In genomic region chr20:35279533-35280174, GRCh38 we compare ENCODE assay signal across 16 cellular contexts. TPM values are rescaled to one million over a fixed set of nuclear protein-coding genes. Genes with fewer than 3 reads are reported as not detected.
A peak's percentile ranks its signal among the peaks of the same experiment; 100 is the strongest.
DNase-seq lines count a peak whose midpoint lies in the region; ATAC-seq, FAIRE-seq and TF ChIP-seq lines count a peak whose summit lies in the region.
"Had no signal": no experiment of that assay in that cellular context is flagged by ENCODE, and none has a peak within 500 bp of the region (broad histone marks: within the 10 kb centered on the region; RNA-seq: fewer than 3 reads in every experiment).

No MANE protein-coding gene starts in this region.

- H4K20me1 ChIP-seq in HepG2 (ENCODE audit: insufficient read depth, low read length) = peaks cover 33% of the 10 kb centered on the region
- no peaks in the 10 kb centered on the region for H4K20me1 ChIP-seq in GM23248 (ENCODE audit: insufficient read depth)

- POLR2A ChIA-PET in HepG2 (lab: Yijun Ruan, JAX) = interaction anchor here (0.8 to 2.1 kb wide), 8 partner anchors 9 to 188 kb away, joined by 3 to 10 read pairs (median 4); partner anchors contain the start of gene FAM83C

- H3K27me3 ChIP-seq in HepG2 (ENCODE audit: control insufficient read depth in 1 of 2, insufficient read depth in 2 of 2, low read length in 2 of 2) (no peaks in the 10 kb centered on the region; a peak in 1 of 5 replicates), right lobe of liver (no peaks in the 10 kb centered on the region), GM23248 (replicated peaks; ENCODE audit: insufficient read depth) (no peaks in the 10 kb centered on the region), right cardiac atrium (ENCODE audit: control insufficient read depth, insufficient read depth) (no peaks in the 10 kb centered on the region)
- H3K27me3 ChIP-seq: BE2C had no signal

- no TSS peak for BruUV-seq in HepG2 (replicated peaks; lab: Mats Ljungman, UMichigan)

- H3K4me2 ChIP-seq in HepG2 (ENCODE audit: low read depth, low read length) (no peak overlapping the region), GM23248 (ENCODE audit: unreplicated experiment) (no peak overlapping the region)

- H3K27ac ChIP-seq in HepG2 (ENCODE audit: extremely low read length, insufficient read depth, low read length) (no peak overlapping the region), right lobe of liver (no peak overlapping the region), GM23248 (no peak overlapping the region), right cardiac atrium (ENCODE audit: low read length) (no peak overlapping the region), caudate nucleus (ENCODE audit: low read depth, low read length) (no peak overlapping the region)

- H3K9me3 Mint-ChIP-seq in activated T-helper 2 cell treated with anti-CD3 and anti-CD28 coated beads, Interferon-gamma antibody, Interleukin-2, Interleukin-4, amounts not matched to agents 10 μg/mL and 5 μg/mL and 100 μg/mL, durations not matched to agents 14 hours and 24 hours and 36 hours = no peaks in the 10 kb centered on the region
- H3K9me3 Mint-ChIP-seq in immature natural killer cell = no peaks in the 10 kb centered on the region
- no peaks in the 10 kb centered on the region for H3K9me3 Mint-ChIP-seq in type B pancreatic cell

- H3K4me1 ChIP-seq in HepG2 (ENCODE audit: insufficient read depth, low read length) (peaks cover 42% of the 10 kb centered on the region), right lobe of liver (peaks cover 0 to 25% (median 8%) of the 10 kb centered on the region in 4 donors), GM23248 (ENCODE audit: insufficient read depth) (peaks cover 10% of the 10 kb centered on the region; the same call in 1 of the 2 replicates), right cardiac atrium (ENCODE audit: control insufficient read depth, insufficient read depth, low read length) (peaks cover 2% of the 10 kb centered on the region)
- H3K4me1 ChIP-seq: BE2C had no signal

- TF ChIP-seq EP300 in HepG2 (IDR thresholded peaks at IDR 0.05; ENCODE audit: low read depth in 2 of 2, low read length in 2 of 2) (no peak), HepG2 (CRISPR knock-in tag; IDR thresholded peaks at IDR 0.05; ENCODE audit: borderline replicate concordance) (no peak)

- H3K27me3 Mint-ChIP-seq in activated T-helper 2 cell treated with anti-CD3 and anti-CD28 coated beads, Interferon-gamma antibody, Interleukin-2, Interleukin-4, amounts not matched to agents 10 μg/mL and 5 μg/mL and 100 μg/mL, durations not matched to agents 14 hours and 24 hours and 36 hours (ENCODE audit: low read depth) = no peaks in the 10 kb centered on the region
- H3K27me3 Mint-ChIP-seq in immature natural killer cell (ENCODE audit: low read depth in 3 of 3) (peaks cover 0 to 7% (median 3%) of the 10 kb centered on the region in 3 donors), type B pancreatic cell (no peaks in the 10 kb centered on the region)

- H3K9me2 ChIP-seq in GM23248 (ENCODE audit: insufficient read depth) = no peaks in the 10 kb centered on the region

- H2AFZ ChIP-seq in HepG2 (ENCODE audit: low read length) (no peak overlapping the region), GM23248 (no peak overlapping the region)

- intact Hi-C loops in HepG2 (cut with micrococcal nuclease; ENCODE audit: unreplicated experiment) = no loop called here
- intact Hi-C loops in right lobe of liver (cut with DNase I) = loop anchor here in 1 of 2 donors (10.0 kb wide), 2 partner anchors 65 to 135 kb away; partner anchors contain the start of gene EDEM2
- intact Hi-C loops in activated T-helper 2 cell treated with anti-CD3 and anti-CD28 coated beads, Interferon-gamma antibody, Interleukin-2, Interleukin-4, amounts not matched to agents 10 μg/mL and 5 μg/mL and 100 μg/mL, durations not matched to agents 14 hours and 24 hours and 36 hours (cut with micrococcal nuclease) = no loop called here
- intact Hi-C loops in right cardiac atrium (cut with DNase I) = loop anchor here in 1 of 4 donors (10.0 kb wide), 1 partner anchor 435 kb away; no protein-coding TSS in a partner anchor

- peaks cover 38% of the 10 kb centered on the region for H3F3A ChIP-seq in GM23248 (ENCODE audit: insufficient read depth)

- CTCF ChIA-PET in HepG2 (lab: Yijun Ruan, JAX; ENCODE audit: low intra/inter-chr PET ratio, low total read pairs) = no interaction called here

- H3K4me3 ChIP-seq in HepG2 (replicated peaks in 1 of 3; ENCODE audit: insufficient read depth in 1 of 3, low read depth in 2 of 3, low read length in 3 of 3) (no peak overlapping the region), right lobe of liver (no peak overlapping the region), GM23248 (no peak overlapping the region), right cardiac atrium (ENCODE audit: low read length) (no peak overlapping the region)

- H3K27ac Mint-ChIP-seq in activated T-helper 2 cell treated with anti-CD3 and anti-CD28 coated beads, Interferon-gamma antibody, Interleukin-2, Interleukin-4, amounts not matched to agents 10 μg/mL and 5 μg/mL and 100 μg/mL, durations not matched to agents 14 hours and 24 hours and 36 hours = peak overlapping the region; percentile 10
- H3K27ac Mint-ChIP-seq in immature natural killer cell = peak overlapping the region; percentile 89 to 97 (median 90)
- H3K27ac Mint-ChIP-seq in type B pancreatic cell = peak overlapping the region; percentile 97

- TF ChIP-seq POLR2A in HepG2 (IDR thresholded peaks at IDR 0.05; ENCODE audit: insufficient read depth in 1 of 2, low read depth in 2 of 2, low read length in 2 of 2) (peak in 1 of 2 experiments; percentile 56; a peak in 1 of 4 replicates), right lobe of liver (IDR thresholded peaks at IDR 0.05) (no peak)

- no peak for TF ChIP-seq RAD21 in HepG2 (CRISPR knock-in tag; IDR thresholded peaks at IDR 0.05)

- H3K79me2 ChIP-seq in HepG2 (ENCODE audit: insufficient read depth, low read length) (peaks cover 38% of the 10 kb centered on the region), GM23248 (ENCODE audit: insufficient read depth) (peaks cover 71% of the 10 kb centered on the region)

- ATAC-seq in HepG2 (no peak), right lobe of liver (no peak), right cardiac atrium (no peak)

- TF ChIP-seq CTCF in HepG2 (CRISPR knock-in tag; IDR thresholded peaks at IDR 0.05) (no peak), right lobe of liver (IDR thresholded peaks at IDR 0.05) (no peak), type B pancreatic cell (conservative IDR thresholded peaks at IDR 0.05) (no peak)

- DNase-seq in HepG2 (ENCODE audit: low spot score) (no peak), right lobe of liver (no peak), immature natural killer cell (no peak), type B pancreatic cell (ENCODE audit: extremely low spot score, unreplicated experiment) (no peak), GM23248 (no peak), right cardiac atrium (no peak), caudate nucleus (lab: John Stamatoyannopoulos, UW) (no peak)
- no peak for DNase-seq in activated T-helper 2 cell treated with anti-CD3 and anti-CD28 coated beads, Interferon-gamma antibody, Interleukin-2, Interleukin-4, amounts not matched to agents 10 μg/mL and 5 μg/mL and 100 μg/mL, durations not matched to agents 14 hours and 24 hours and 36 hours (ENCODE audit: low spot score)
- DNase-seq: BE2C; stimulated activated CD4-positive, alpha-beta T cell treated with anti-CD3 and anti-CD28 coated beads, Interleukin-2, amount 100 ng/mL, for 48 hours; stimulated activated naive CD4-positive, alpha-beta T cell had no signal

- H3K4me3 Mint-ChIP-seq in activated T-helper 2 cell treated with anti-CD3 and anti-CD28 coated beads, Interferon-gamma antibody, Interleukin-2, Interleukin-4, amounts not matched to agents 10 μg/mL and 5 μg/mL and 100 μg/mL, durations not matched to agents 14 hours and 24 hours and 36 hours (ENCODE audit: low read depth) = no peak overlapping the region
- H3K4me3 Mint-ChIP-seq in immature natural killer cell (peak overlapping the region in 1 of 5 donors; percentile 18), type B pancreatic cell (peak overlapping the region; percentile 78)

- in situ Hi-C loops in HepG2 (cut with HindIII; ENCODE audit: extremely low pct_ligation_motif_present, low pct_unique_long_range_greater_than_20kb) = no loop called here
- in situ Hi-C loops in GM23248 (cut with MboI) = no loop called here

- peaks cover 57% of the 10 kb centered on the region for H3K36me3 Mint-ChIP-seq in activated T-helper 2 cell treated with anti-CD3 and anti-CD28 coated beads, Interferon-gamma antibody, Interleukin-2, Interleukin-4, amounts not matched to agents 10 μg/mL and 5 μg/mL and 100 μg/mL, durations not matched to agents 14 hours and 24 hours and 36 hours (ENCODE audit: low read depth)
- peaks cover 7 to 26% (median 15%) of the 10 kb centered on the region in 3 donors for H3K36me3 Mint-ChIP-seq in immature natural killer cell
- H3K36me3 Mint-ChIP-seq in type B pancreatic cell = peaks cover 25% of the 10 kb centered on the region

- H3K9me3 ChIP-seq in HepG2 (ENCODE audit: low read length) (no peaks in the 10 kb centered on the region), right lobe of liver (no peaks in the 10 kb centered on the region), GM23248 (ENCODE audit: low read depth) (no peaks in the 10 kb centered on the region), right cardiac atrium (ENCODE audit: control insufficient read depth, low read length) (no peaks in the 10 kb centered on the region)
- H3K9me3 ChIP-seq: BE2C had no signal

- H3K9ac ChIP-seq in HepG2 (ENCODE audit: insufficient read depth, low read depth, low read length) (no peak overlapping the region), GM23248 (no peak overlapping the region)

- H3K36me3 ChIP-seq in HepG2 (replicated peaks in 1 of 2; ENCODE audit: control insufficient read depth in 1 of 2, insufficient read depth in 2 of 2, low read length in 2 of 2) (peaks cover 30 to 54% of the 10 kb centered on the region in 2 experiments), right lobe of liver (peaks cover 0 to 38% (median 12%) of the 10 kb centered on the region in 4 donors), GM23248 (ENCODE audit: low read depth) (peaks cover 9% of the 10 kb centered on the region; the same call in 1 of the 2 replicates)

- H3K4me1 Mint-ChIP-seq in activated T-helper 2 cell treated with anti-CD3 and anti-CD28 coated beads, Interferon-gamma antibody, Interleukin-2, Interleukin-4, amounts not matched to agents 10 μg/mL and 5 μg/mL and 100 μg/mL, durations not matched to agents 14 hours and 24 hours and 36 hours (ENCODE audit: low read depth) = peaks cover 14% of the 10 kb centered on the region
- H3K4me1 Mint-ChIP-seq in immature natural killer cell (peaks cover 37 to 40% of the 10 kb centered on the region in 2 donors), type B pancreatic cell (ENCODE audit: unreplicated experiment) (peaks cover 5% of the 10 kb centered on the region)

- 95% methylated on average over 7 of the region's 7 CpGs for WGBS in HepG2 (ENCODE audit: low lambda C conversion rate)
- 80% methylated on average over 2 of the region's 7 CpGs for WGBS in right lobe of liver (ENCODE audit: insufficient coverage, low coverage, low lambda C conversion rate, missing lambda C conversion rate)
- WGBS in GM23248 (ENCODE audit: low coverage in 1 of 2, low lambda C conversion rate in 2 of 2, missing lambda C conversion rate in 2 of 2), 2 experiments = 96 to 97% methylated on average over 7 of the region's 7 CpGs
- 90% methylated on average over 7 of the region's 7 CpGs for WGBS in right cardiac atrium

- no peak for FAIRE-seq in HepG2 (lab: Jason Lieb, UNC)
- FAIRE-seq: GM18507 had no signal

RNA-seq across cellular contexts. Expression of gene MMP24OS, which starts 1.7 kb away (rescaled TPM):
- total RNA-seq in HepG2 (2016; rRNA removed; fragmentation: Illumina TruSeq; extraction: Trizol) = 3.1 and 8.5 TPM in 2 replicates
- 0.61 and 0.79 TPM in 2 replicates for total RNA-seq in HepG2 (2016; cell fraction: cytosol; rRNA removed; fragmentation: Illumina TruSeq; extraction: Trizol; ENCODE audit: low read depth)
- 3.4 and 8.7 TPM in 2 replicates for total RNA-seq in HepG2 (2016; cell fraction: insoluble cytoplasmic fraction; rRNA removed; fragmentation: Illumina TruSeq; extraction: Trizol)
- total RNA-seq in HepG2 (2016; cell fraction: membrane; rRNA removed; fragmentation: Illumina TruSeq; extraction: Trizol) = 2.1 TPM in 2 replicates
- 8.9 and 10.6 TPM in 2 replicates for total RNA-seq in HepG2 (2016; cell fraction: nucleus; rRNA removed; fragmentation: Illumina TruSeq; extraction: Trizol)
- 6.0 and 7.1 TPM in 2 replicates for polyA plus RNA-seq in HepG2 (2011; rRNA removed)
- polyA plus RNA-seq in HepG2 (2011; cell fraction: cytosol; rRNA removed) = 2.1 and 2.8 TPM in 2 replicates
- 43.8 and 55.2 TPM in 2 replicates for polyA plus RNA-seq in HepG2 (2011; cell fraction: nucleus; rRNA removed)
- polyA plus RNA-seq in HepG2 (2012) = 5.9 and 6.4 TPM in 2 replicates
- 1.8 TPM in 2 replicates for polyA plus RNA-seq in HepG2 (2016; cell fraction: cytosol; fragmentation: Illumina TruSeq; extraction: Trizol; ENCODE audit: low read depth)
- polyA plus RNA-seq in HepG2 (2016; cell fraction: insoluble cytoplasmic fraction; fragmentation: Illumina TruSeq; extraction: Trizol; ENCODE audit: low read depth) = 4.7 and 7.1 TPM in 2 replicates
- polyA plus RNA-seq in HepG2 (2016; cell fraction: membrane; fragmentation: Illumina TruSeq; extraction: Trizol; ENCODE audit: low read depth) = 2.9 and 3.2 TPM in 2 replicates
- polyA plus RNA-seq in HepG2 (2016; cell fraction: nucleus; fragmentation: Illumina TruSeq; extraction: Trizol; ENCODE audit: insufficient read depth, low read depth) = 29.1 and 31.1 TPM in 2 replicates
- 18.5 and 23.2 TPM in 2 replicates for polyA minus RNA-seq in HepG2 (2011; rRNA and poly(A)+ RNA removed; ENCODE audit: low replicate concordance)
- polyA minus RNA-seq in HepG2 (2011; cell fraction: cytosol; rRNA and poly(A)+ RNA removed) = 1.8 and 3.0 TPM in 2 replicates
- 33.9 and 46.0 TPM in 2 replicates for polyA minus RNA-seq in HepG2 (2011; cell fraction: nucleus; rRNA and poly(A)+ RNA removed)
- total RNA-seq in right lobe of liver = 10 to 100 TPM; 13.3 to 40.7 (median 23.5) TPM
- 31.4 and 33.0 TPM in 2 replicates for total RNA-seq in activated T-helper 2 cell treated with anti-CD3 and anti-CD28 coated beads, Interferon-gamma antibody, Interleukin-2, Interleukin-4, amounts not matched to agents 10 μg/mL and 5 μg/mL and 100 μg/mL, durations not matched to agents 14 hours and 24 hours and 36 hours
- polyA plus RNA-seq in immature natural killer cell = 10 to 100 TPM in 2 of 3 donors, 1 to 10 TPM in 1; 5.1 to 22.2 (median 17.7) TPM
- 63.1 and 77.1 TPM in 2 replicates for total RNA-seq in type B pancreatic cell (ENCODE audit: low replicate concordance)
- 26.8 and 30.0 TPM in 2 replicates for total RNA-seq in GM23248 (2014; rRNA removed; shearing (Covaris generic))
- polyA plus RNA-seq in GM23248 (2016; fragmentation: Nextera tagmentation; extraction: Ambion mirVana) = 81.7 and 85.3 TPM in 2 replicates
- total RNA-seq in right cardiac atrium = 10 to 100 TPM; 45.1 to 65.0 (median 48.6) TPM
- polyA plus RNA-seq in right cardiac atrium = 47.1 TPM

RNA-seq across cellular contexts. Expression of gene EIF6, which starts 4.9 kb away (rescaled TPM):
- total RNA-seq in HepG2 (2016; rRNA removed; fragmentation: Illumina TruSeq; extraction: Trizol) (462 and 603 TPM in 2 replicates), right lobe of liver (100 to 1,000 TPM in 2 of 6 experiments, 10 to 100 TPM in 4; 73.6 to 131 (median 83.3) TPM), type B pancreatic cell (ENCODE audit: low replicate concordance) (124 and 185 TPM in 2 replicates), right cardiac atrium (10 to 100 TPM; 36.2 to 57.3 (median 41.4) TPM)
- total RNA-seq in HepG2 (2016; cell fraction: cytosol; rRNA removed; fragmentation: Illumina TruSeq; extraction: Trizol; ENCODE audit: low read depth) = 227 and 243 TPM in 2 replicates
- 467 and 649 TPM in 2 replicates for total RNA-seq in HepG2 (2016; cell fraction: insoluble cytoplasmic fraction; rRNA removed; fragmentation: Illumina TruSeq; extraction: Trizol)
- total RNA-seq in HepG2 (2016; cell fraction: membrane; rRNA removed; fragmentation: Illumina TruSeq; extraction: Trizol) = 251 and 271 TPM in 2 replicates
- 204 TPM in 2 replicates for total RNA-seq in HepG2 (2016; cell fraction: nucleus; rRNA removed; fragmentation: Illumina TruSeq; extraction: Trizol)
- polyA plus RNA-seq in HepG2 (2011; rRNA removed) (466 and 470 TPM in 2 replicates), immature natural killer cell (100 to 1,000 TPM; 236 to 379 (median 249) TPM), GM23248 (2016; fragmentation: Nextera tagmentation; extraction: Ambion mirVana) (245 and 247 TPM in 2 replicates), right cardiac atrium (37.7 TPM)
- polyA plus RNA-seq in HepG2 (2011; cell fraction: cytosol; rRNA removed) = 383 and 550 TPM in 2 replicates
- 838 and 950 TPM in 2 replicates for polyA plus RNA-seq in HepG2 (2011; cell fraction: nucleus; rRNA removed)
- 248 and 315 TPM in 2 replicates for polyA plus RNA-seq in HepG2 (2012)
- polyA plus RNA-seq in HepG2 (2016; cell fraction: cytosol; fragmentation: Illumina TruSeq; extraction: Trizol; ENCODE audit: low read depth) = 237 and 250 TPM in 2 replicates
- 587 and 631 TPM in 2 replicates for polyA plus RNA-seq in HepG2 (2016; cell fraction: insoluble cytoplasmic fraction; fragmentation: Illumina TruSeq; extraction: Trizol; ENCODE audit: low read depth)
- polyA plus RNA-seq in HepG2 (2016; cell fraction: membrane; fragmentation: Illumina TruSeq; extraction: Trizol; ENCODE audit: low read depth) = 232 and 240 TPM in 2 replicates
- 358 and 379 TPM in 2 replicates for polyA plus RNA-seq in HepG2 (2016; cell fraction: nucleus; fragmentation: Illumina TruSeq; extraction: Trizol; ENCODE audit: insufficient read depth, low read depth)
- polyA minus RNA-seq in HepG2 (2011; rRNA and poly(A)+ RNA removed; ENCODE audit: low replicate concordance) = 350 and 575 TPM in 2 replicates
- polyA minus RNA-seq in HepG2 (2011; cell fraction: cytosol; rRNA and poly(A)+ RNA removed) = 144 and 146 TPM in 2 replicates
- 94.9 and 106 TPM in 2 replicates for polyA minus RNA-seq in HepG2 (2011; cell fraction: nucleus; rRNA and poly(A)+ RNA removed)
- total RNA-seq in activated T-helper 2 cell treated with anti-CD3 and anti-CD28 coated beads, Interferon-gamma antibody, Interleukin-2, Interleukin-4, amounts not matched to agents 10 μg/mL and 5 μg/mL and 100 μg/mL, durations not matched to agents 14 hours and 24 hours and 36 hours = 179 and 183 TPM in 2 replicates
- total RNA-seq in GM23248 (2014; rRNA removed; shearing (Covaris generic)) = 166 and 183 TPM in 2 replicates

RNA-seq across cellular contexts. Expression of gene FAM83C, which starts 12.6 kb away (rescaled TPM):
- total RNA-seq in HepG2 (2016; rRNA removed; fragmentation: Illumina TruSeq; extraction: Trizol) (0.07 TPM in 1 of 2 replicates, not detected in the other), right lobe of liver (not detected), type B pancreatic cell (ENCODE audit: low replicate concordance) (not detected in 2 replicates), right cardiac atrium (not detected)
- 0.09 TPM in 1 of 2 replicates, not detected in the other for total RNA-seq in HepG2 (2016; cell fraction: cytosol; rRNA removed; fragmentation: Illumina TruSeq; extraction: Trizol; ENCODE audit: low read depth)
- 0.06 TPM in 1 of 2 replicates, not detected in the other for total RNA-seq in HepG2 (2016; cell fraction: insoluble cytoplasmic fraction; rRNA removed; fragmentation: Illumina TruSeq; extraction: Trizol)
- 0.07 TPM in 1 of 2 replicates, not detected in the other for total RNA-seq in HepG2 (2016; cell fraction: membrane; rRNA removed; fragmentation: Illumina TruSeq; extraction: Trizol)
- total RNA-seq in HepG2 (2016; cell fraction: nucleus; rRNA removed; fragmentation: Illumina TruSeq; extraction: Trizol) = not detected in 2 replicates
- polyA plus RNA-seq in HepG2 (2011; rRNA removed) (0.03 and 0.04 TPM in 2 replicates), immature natural killer cell (not detected), GM23248 (2016; fragmentation: Nextera tagmentation; extraction: Ambion mirVana) (not detected in 2 replicates), right cardiac atrium (not detected)
- 0.03 TPM in 1 of 2 replicates, not detected in the other for polyA plus RNA-seq in HepG2 (2011; cell fraction: cytosol; rRNA removed)
- 0.08 and 0.09 TPM in 2 replicates for polyA plus RNA-seq in HepG2 (2011; cell fraction: nucleus; rRNA removed)
- 0.05 and 0.16 TPM in 2 replicates for polyA plus RNA-seq in HepG2 (2012)
- polyA plus RNA-seq in HepG2 (2016; cell fraction: cytosol; fragmentation: Illumina TruSeq; extraction: Trizol; ENCODE audit: low read depth) = 0.05 and 0.08 TPM in 2 replicates
- polyA plus RNA-seq in HepG2 (2016; cell fraction: insoluble cytoplasmic fraction; fragmentation: Illumina TruSeq; extraction: Trizol; ENCODE audit: low read depth) = 0.10 and 0.16 TPM in 2 replicates
- polyA plus RNA-seq in HepG2 (2016; cell fraction: membrane; fragmentation: Illumina TruSeq; extraction: Trizol; ENCODE audit: low read depth) = 0.05 and 0.06 TPM in 2 replicates
- polyA plus RNA-seq in HepG2 (2016; cell fraction: nucleus; fragmentation: Illumina TruSeq; extraction: Trizol; ENCODE audit: insufficient read depth, low read depth) = not detected in 2 replicates
- polyA minus RNA-seq in HepG2 (2011; rRNA and poly(A)+ RNA removed; ENCODE audit: low replicate concordance) = 0.04 and 0.07 TPM in 2 replicates
- not detected in 2 replicates for polyA minus RNA-seq in HepG2 (2011; cell fraction: cytosol; rRNA and poly(A)+ RNA removed)
- 0.13 TPM in 1 of 2 replicates, not detected in the other for polyA minus RNA-seq in HepG2 (2011; cell fraction: nucleus; rRNA and poly(A)+ RNA removed)
- total RNA-seq in activated T-helper 2 cell treated with anti-CD3 and anti-CD28 coated beads, Interferon-gamma antibody, Interleukin-2, Interleukin-4, amounts not matched to agents 10 μg/mL and 5 μg/mL and 100 μg/mL, durations not matched to agents 14 hours and 24 hours and 36 hours = not detected in 2 replicates
- total RNA-seq in GM23248 (2014; rRNA removed; shearing (Covaris generic)) = not detected in 2 replicates
- total RNA-seq: G401, NCI-H460, pulmonary artery endothelial cell, RPMI7951 had no signal

RNA-seq across cellular contexts. Expression of gene MMP24, which starts 53.2 kb away (rescaled TPM):
- total RNA-seq in HepG2 (2016; rRNA removed; fragmentation: Illumina TruSeq; extraction: Trizol) (0.28 and 0.35 TPM in 2 replicates), right lobe of liver (1 to 10 TPM in 2 of 6 experiments, under 1 TPM in 4; 0.27 to 1.5 (median 0.84) TPM), type B pancreatic cell (ENCODE audit: low replicate concordance) (2.2 and 2.6 TPM in 2 replicates), right cardiac atrium (under 1 TPM; 0.39 to 0.48 (median 0.44) TPM)
- total RNA-seq in HepG2 (2016; cell fraction: cytosol; rRNA removed; fragmentation: Illumina TruSeq; extraction: Trizol; ENCODE audit: low read depth) = 0.10 and 0.18 TPM in 2 replicates
- total RNA-seq in HepG2 (2016; cell fraction: insoluble cytoplasmic fraction; rRNA removed; fragmentation: Illumina TruSeq; extraction: Trizol) = 0.22 and 0.30 TPM in 2 replicates
- 0.31 and 0.43 TPM in 2 replicates for total RNA-seq in HepG2 (2016; cell fraction: membrane; rRNA removed; fragmentation: Illumina TruSeq; extraction: Trizol)
- total RNA-seq in HepG2 (2016; cell fraction: nucleus; rRNA removed; fragmentation: Illumina TruSeq; extraction: Trizol) = 0.12 and 0.16 TPM in 2 replicates
- polyA plus RNA-seq in HepG2 (2011; rRNA removed) (0.29 and 0.43 TPM in 2 replicates), immature natural killer cell (under 1 TPM in 2 of 3 donors, not detected in 1; 0.06 to 0.17 TPM), GM23248 (2016; fragmentation: Nextera tagmentation; extraction: Ambion mirVana) (0.61 and 0.70 TPM in 2 replicates), right cardiac atrium (0.27 TPM)
- polyA plus RNA-seq in HepG2 (2011; cell fraction: cytosol; rRNA removed) = 0.38 and 0.40 TPM in 2 replicates
- polyA plus RNA-seq in HepG2 (2011; cell fraction: nucleus; rRNA removed) = 0.56 and 0.59 TPM in 2 replicates
- polyA plus RNA-seq in HepG2 (2012) = 0.32 and 0.33 TPM in 2 replicates
- 0.06 and 0.07 TPM in 2 replicates for polyA plus RNA-seq in HepG2 (2016; cell fraction: cytosol; fragmentation: Illumina TruSeq; extraction: Trizol; ENCODE audit: low read depth)
- polyA plus RNA-seq in HepG2 (2016; cell fraction: insoluble cytoplasmic fraction; fragmentation: Illumina TruSeq; extraction: Trizol; ENCODE audit: low read depth) = 0.16 and 0.24 TPM in 2 replicates
- polyA plus RNA-seq in HepG2 (2016; cell fraction: membrane; fragmentation: Illumina TruSeq; extraction: Trizol; ENCODE audit: low read depth) = 0.21 and 0.23 TPM in 2 replicates
- 0.23 and 0.37 TPM in 2 replicates for polyA plus RNA-seq in HepG2 (2016; cell fraction: nucleus; fragmentation: Illumina TruSeq; extraction: Trizol; ENCODE audit: insufficient read depth, low read depth)
- 0.54 and 0.76 TPM in 2 replicates for polyA minus RNA-seq in HepG2 (2011; rRNA and poly(A)+ RNA removed; ENCODE audit: low replicate concordance)
- 0.26 TPM in 1 of 2 replicates, not detected in the other for polyA minus RNA-seq in HepG2 (2011; cell fraction: cytosol; rRNA and poly(A)+ RNA removed)
- polyA minus RNA-seq in HepG2 (2011; cell fraction: nucleus; rRNA and poly(A)+ RNA removed) = 0.26 and 0.37 TPM in 2 replicates
- total RNA-seq in activated T-helper 2 cell treated with anti-CD3 and anti-CD28 coated beads, Interferon-gamma antibody, Interleukin-2, Interleukin-4, amounts not matched to agents 10 μg/mL and 5 μg/mL and 100 μg/mL, durations not matched to agents 14 hours and 24 hours and 36 hours = not detected in 2 replicates
- total RNA-seq in GM23248 (2014; rRNA removed; shearing (Covaris generic)) = 7.1 and 8.5 TPM in 2 replicates

Comparison
In these comparisons a context has a peak if more than half of its experiments do, and no peak if none do; other contexts are left out.
1. H3K27ac Mint-ChIP-seq: peak in every context shown above with its lines; median percentile 97 in type B pancreatic cell; 90 in immature natural killer cell; 10 in activated T-helper 2 cell treated with anti-CD3 and anti-CD28 coated beads, Interferon-gamma antibody, Interleukin-2, Interleukin-4, amounts not matched to agents 10 μg/mL and 5 μg/mL and 100 μg/mL, durations not matched to agents 14 hours and 24 hours and 36 hours.